8 cellular contexts compared by ENCODE assay signal in the genomic region with DNA sequence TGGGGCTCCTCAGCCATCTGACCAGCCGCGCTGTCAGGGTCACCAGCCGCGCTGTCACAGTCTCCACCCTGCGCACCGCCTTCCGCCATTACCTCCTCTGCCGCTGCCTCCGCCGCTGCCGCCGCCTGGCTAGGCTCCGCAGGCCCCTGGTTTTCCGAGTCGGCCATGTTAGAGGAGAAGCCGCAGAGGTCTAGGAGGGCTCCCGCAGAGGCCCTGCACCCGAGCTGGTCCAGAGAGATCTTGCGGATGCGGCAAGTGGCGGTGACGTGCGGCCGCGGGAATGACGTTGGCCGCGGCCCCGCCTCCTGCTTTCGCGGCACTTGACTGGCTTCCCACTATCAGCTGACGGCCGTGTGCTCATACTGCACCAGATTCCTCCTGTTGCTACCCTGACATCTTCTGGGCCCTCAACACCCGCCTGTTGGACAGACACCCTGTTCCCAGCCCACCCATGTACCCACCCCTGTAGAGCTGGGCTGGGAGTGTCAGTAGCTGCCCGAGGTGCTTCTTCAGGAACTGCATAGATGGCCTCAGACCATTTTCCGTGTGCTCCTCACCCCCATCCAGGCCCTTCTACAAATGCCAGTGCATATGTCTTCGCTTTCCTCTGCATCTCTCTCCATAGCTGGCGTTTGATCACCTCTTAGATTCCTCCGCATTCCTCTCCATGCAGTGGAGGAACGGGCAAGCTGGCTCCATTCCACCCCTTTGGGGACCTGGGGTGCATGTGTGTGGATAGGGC. TPM values are rescaled to one million over a fixed set of nuclear protein-coding genes. Genes with fewer than 3 reads are reported as not detected.
A peak's percentile ranks its signal among the peaks of the same experiment; 100 is the strongest.
DNase-seq lines count a peak whose midpoint lies in the region; ATAC-seq and TF ChIP-seq lines count a peak whose summit lies in the region.

A gene with protein sequence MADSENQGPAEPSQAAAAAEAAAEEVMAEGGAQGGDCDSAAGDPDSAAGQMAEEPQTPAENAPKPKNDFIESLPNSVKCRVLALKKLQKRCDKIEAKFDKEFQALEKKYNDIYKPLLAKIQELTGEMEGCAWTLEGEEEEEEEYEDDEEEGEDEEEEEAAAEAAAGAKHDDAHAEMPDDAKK (minus strand): TSS at position 242 of the 742 bp plus-strand sequence. CDS start 75 bp downstream, at position 167.

- H3K36me3 ChIP-seq in BLaER1 (peaks cover 11% of the 10 kb centered on the region; the same call in 1 of the 2 replicates), adrenal gland (replicated peaks in 1 of 2) (no peaks in the 10 kb centered on the region)

- no peaks in the 10 kb centered on the region for H4K20me1 ChIP-seq in BLaER1

- intact Hi-C loops in adrenal gland (cut with DNase I) (no loop called here), left ventricle myocardium superior (cut with micrococcal nuclease) (no loop called here)

- H3K4me2 ChIP-seq in BLaER1, result peak within 1 kb of the TSS; percentile 75

- no peaks in the 10 kb centered on the region for H3K27me3 ChIP-seq in BLaER1
- no peaks in the 10 kb centered on the region for H3K27me3 ChIP-seq in HL-60 (ENCODE audit: insufficient read depth, poor library complexity, severe bottlenecking)
- no peaks in the 10 kb centered on the region for H3K27me3 ChIP-seq in adrenal gland

- peak within 1 kb of the TSS; percentile 70 for H3K9ac ChIP-seq in BLaER1

- H3K27ac Mint-ChIP-seq in T-cell, result peak within 1 kb of the TSS; percentile 75 to 77

- H3K4me1 Mint-ChIP-seq in T-cell, result peaks cover 19 to 25% (median 19%) of the 10 kb centered on the region in 3 donors

- TF ChIP-seq CTCF in HL-60 (IDR thresholded peaks at IDR 0.05; ENCODE audit: insufficient read depth, low read length), result no peak
- TF ChIP-seq CTCF in adrenal gland (IDR thresholded peaks at IDR 0.05), result no peak

- H3K27me3 Mint-ChIP-seq in T-cell, result no peaks in the 10 kb centered on the region

- peak; percentile 62 to 65 for TF ChIP-seq POLR2A in adrenal gland (IDR thresholded peaks at IDR 0.05)

- peak within 1 kb of the TSS; percentile 83 to 89 (median 87) for H3K4me3 Mint-ChIP-seq in T-cell

- DNase-seq in HL-60 (ENCODE audit: low read depth in 1 of 2, low spot score in 1 of 2), result peak; percentile 5 to 15
- peak; percentile 24 to 89 (median 80) for DNase-seq in T-cell
- DNase-seq in adrenal gland, result peak; percentile 50 to 90 (median 72)
- peak; percentile 81 for DNase-seq in left ventricle myocardium superior
- peak; percentile 72 for DNase-seq in putamen (ENCODE audit: low spot score)
- DNase-seq in NCI-H2196 (lab: John Stamatoyannopoulos, UW; ENCODE audit: unreplicated experiment), result no peak

- H3K9me3 Mint-ChIP-seq in T-cell, result peaks cover 0 to 4% (median 0%) of the 10 kb centered on the region in 3 donors

- CTCF ChIA-PET in T-cell (lab: Charles Lee), result interaction anchor here (0.6 to 0.8 kb wide), 4 partner anchors 27 to 171 kb away, joined by 3 to 6 read pairs (median 4); no protein-coding TSS in a partner anchor

- H3K27ac ChIP-seq in BLaER1 (peak within 1 kb of the TSS; percentile 31; the same call in 1 of the 2 replicates), HL-60 (replicated peaks) (no peak within 1 kb of the TSS), adrenal gland (peak within 1 kb of the TSS in 4 of 5 donors; percentile 46 to 82 (median 72))

- H3K9me3 ChIP-seq in BLaER1 (0 out of 2 replicates have a peak, but pooled peaks cover 4% of the 10 kb centered on the region), adrenal gland (replicated peaks in 1 of 3) (no peaks in the 10 kb centered on the region)

- WGBS in adrenal gland, 4 donors, result 44 to 74% (median 66%) methylated on average over 27 to 40 of the region's 40 CpGs

- ATAC-seq in GM19463 (IDR thresholded peaks at IDR 0.05; ENCODE audit: unreplicated experiment) (peak; percentile 93), T-cell (replicated peaks in 1 of 4) (peak; percentile 76 to 94 (median 86)), left ventricle myocardium superior (peak; percentile 89)

- peak within 1 kb of the TSS; percentile 72 for H3K4me3 ChIP-seq in BLaER1
- peak within 1 kb of the TSS; percentile 50 for H3K4me3 ChIP-seq in HL-60 (replicated peaks; ENCODE audit: insufficient read depth, low read length)
- H3K4me3 ChIP-seq in adrenal gland, result peak within 1 kb of the TSS; percentile 57 to 78 (median 64)

- POLR2A ChIA-PET in T-cell (lab: Charles Lee), result interaction anchor here in 1 of 2 donors (1.0 to 1.1 kb wide), 2 partner anchors 85 to 241 kb away, joined by 3 to 5 read pairs; partner anchors contain the start of gene HERC5

- H3K36me3 Mint-ChIP-seq in T-cell, result peaks cover 25% of the 10 kb centered on the region

- no peaks in the 10 kb centered on the region; the same call in 1 of the 2 replicates for H3K4me1 ChIP-seq in BLaER1
- H3K4me1 ChIP-seq in adrenal gland (replicated peaks in 1 of 2), result no peaks in the 10 kb centered on the region

RNA-seq across cellular contexts. Expression of the gene that starts here (rescaled TPM):
- total RNA-seq in T-cell (10 to 100 TPM in 2 of 5 donors, 1 to 10 TPM in 3; 1.2 to 10.4 (median 2.3) TPM), adrenal gland (10 to 100 TPM in 6 of 8 donors, 1 to 10 TPM in 2; 5.0 to 38.0 (median 12.9) TPM), left ventricle myocardium superior (1.6 TPM)
- 10 to 100 TPM; 13.2 to 57.6 (median 24.9) TPM for polyA plus RNA-seq in adrenal gland
